ENCODE assay signal across 20 cellular contexts in genomic region chr4:99630857-99631256, GRCh38. TPM values are rescaled to one million over a fixed set of nuclear protein-coding genes. Genes with fewer than 3 reads are reported as not detected.
DNase-seq lines count a peak whose midpoint lies in the region; ATAC-seq and FAIRE-seq lines count a peak whose summit lies in the region.
"Had no signal": no experiment of that assay in that cellular context is flagged by ENCODE, and none has a peak within 500 bp of the region (broad histone marks: within the 10 kb centered on the region; RNA-seq: fewer than 3 reads in every experiment).

No MANE protein-coding gene starts in this region.

- no peak overlapping the region for H3K18ac ChIP-seq in mesenchymal stem cell (ENCODE audit: low read depth in 1 of 2, low read length in 2 of 2)

- H3K79me1 ChIP-seq in mesenchymal stem cell (replicated peaks; ENCODE audit: low read length, poor library complexity, severe bottlenecking) = no peaks in the 10 kb centered on the region

- no peak overlapping the region for H2AFZ ChIP-seq in mesenchymal stem cell (ENCODE audit: low read depth, low read length)

- H3K4me1 ChIP-seq in mesenchymal stem cell (ENCODE audit: control insufficient read depth, insufficient read depth, low read depth, low read length) (peaks cover 3% of the 10 kb centered on the region), small intestine (ENCODE audit: control insufficient read depth in 2 of 2, insufficient read depth in 1 of 2, low read depth in 1 of 2, low read length in 1 of 2) (no peaks in the 10 kb centered on the region)

- no peak overlapping the region for H3K4ac ChIP-seq in mesenchymal stem cell (ENCODE audit: low read depth in 1 of 2, low read length in 2 of 2)

- H4K91ac ChIP-seq in mesenchymal stem cell (ENCODE audit: low read length) = no peak overlapping the region

- H3K36me3 ChIP-seq in mesenchymal stem cell (ENCODE audit: control insufficient read depth in 1 of 2, insufficient read depth in 2 of 2, low read depth in 1 of 2, low read length in 2 of 2) (no peaks in the 10 kb centered on the region), small intestine (ENCODE audit: control insufficient read depth in 2 of 2, insufficient read depth in 2 of 2, low read length in 2 of 2) (peaks cover 0 to 2% of the 10 kb centered on the region in 2 donors)
- H3K36me3 ChIP-seq: BLaER1 had no signal

- H3K4me3 ChIP-seq in mesenchymal stem cell (ENCODE audit: insufficient read depth in 1 of 2, low read depth in 1 of 2, low read length in 2 of 2) (no peak overlapping the region), small intestine (ENCODE audit: low read depth in 1 of 2, low read length in 2 of 2) (no peak overlapping the region)
- H3K4me3 ChIP-seq: BLaER1 had no signal

- H4K8ac ChIP-seq in mesenchymal stem cell (ENCODE audit: low read length) = no peak overlapping the region

- no peak overlapping the region for H3K14ac ChIP-seq in mesenchymal stem cell (ENCODE audit: low read length in 2 of 2)

- peak; percentile 20 for DNase-seq in DMS53 (lab: John Stamatoyannopoulos, UW)
- DNase-seq in DMS53 treated with DMSO at 0.1 percent for 48 hours (lab: John Stamatoyannopoulos, UW; ENCODE audit: unreplicated experiment) = no peak
- DNase-seq in mesenchymal stem cell = no peak
- peak; percentile 20 for DNase-seq in small intestine
- DNase-seq in NCI-H1417 treated with DMSO at 0.1 percent for 48 hours (lab: John Stamatoyannopoulos, UW) = no peak
- no peak for DNase-seq in SHP77 treated with DMSO at 0.1 percent for 48 hours (lab: John Stamatoyannopoulos, UW)
- DNase-seq: Calu3; CD4-positive, alpha-beta memory T cell; H9 had no signal

- H3K27me3 ChIP-seq in mesenchymal stem cell (ENCODE audit: control insufficient read depth in 1 of 2, insufficient read depth in 1 of 2, low read length in 2 of 2) (no peaks in the 10 kb centered on the region), small intestine (ENCODE audit: control insufficient read depth in 2 of 2, insufficient read depth in 2 of 2, low read length in 2 of 2) (no peaks in the 10 kb centered on the region)
- H3K27me3 ChIP-seq: BLaER1 had no signal

- H2BK15ac ChIP-seq in mesenchymal stem cell (ENCODE audit: low read depth, poor library complexity, severe bottlenecking) = no peak overlapping the region

- no peak overlapping the region for H2BK12ac ChIP-seq in mesenchymal stem cell (ENCODE audit: low read length in 2 of 2)

- no peak overlapping the region for H3K23ac ChIP-seq in mesenchymal stem cell (ENCODE audit: low read length in 2 of 2)

- peak overlapping the region; percentile 9 for H3K27ac ChIP-seq in mesenchymal stem cell (ENCODE audit: low read length, poor library complexity, severe bottlenecking)
- H3K27ac ChIP-seq in small intestine (ENCODE audit: low read depth in 1 of 2, low read length in 1 of 2) = no peak overlapping the region
- H3K27ac ChIP-seq: 22Rv1, BLaER1 had no signal

- H3K4me2 ChIP-seq in mesenchymal stem cell (ENCODE audit: low read length, poor library complexity, severe bottlenecking) = no peak overlapping the region

- H2AK5ac ChIP-seq in mesenchymal stem cell (ENCODE audit: low read length, severe bottlenecking) = no peak overlapping the region

- no peak overlapping the region for H3K9ac ChIP-seq in mesenchymal stem cell (ENCODE audit: low read length)
- H3K9ac ChIP-seq: BLaER1 had no signal

- H2BK120ac ChIP-seq in mesenchymal stem cell (ENCODE audit: low read depth, low read length) = no peak overlapping the region

- FAIRE-seq in small intestine (lab: Jason Lieb, UNC) = no peak
- FAIRE-seq: G401.6, GM12891, GM19239, H1, HepG2 had no signal

- no peak overlapping the region for H2BK5ac ChIP-seq in mesenchymal stem cell (ENCODE audit: low read depth, low read length, poor library complexity, severe bottlenecking)

- WGBS in mesenchymal stem cell = no CpG with 5 or more reads among the region's 1 CpG
- 14 to 50% (median 28%) methylated on average over 1 of the region's 1 CpG for WGBS in small intestine, 3 donors

- H3K9me3 ChIP-seq in mesenchymal stem cell (ENCODE audit: control insufficient read depth, low read length) (no peaks in the 10 kb centered on the region), small intestine (ENCODE audit: control insufficient read depth, low read depth) (no peaks in the 10 kb centered on the region)
- H3K9me3 ChIP-seq: BLaER1 had no signal

- ATAC-seq in HG02870 (IDR thresholded peaks at IDR 0.05; ENCODE audit: unreplicated experiment) = no peak
- ATAC-seq: HepG2 had no signal

RNA-seq across cellular contexts. Expression of gene C4orf54, which starts 26.8 kb away (rescaled TPM):
- under 0.01 TPM for polyA plus RNA-seq in mesenchymal stem cell (2013, experiment 1 of 2)
- not detected for polyA plus RNA-seq in mesenchymal stem cell (2013, experiment 2 of 2)
- polyA plus RNA-seq in small intestine = under 1 TPM in 2 of 3 donors, not detected in 1; under 0.01 to 0.27 TPM
- polyA plus RNA-seq: AG04450; CD14-positive monocyte; CD4-positive, alpha-beta memory T cell; H1; HepG2; IgD-negative memory B cell had no signal

RNA-seq across cellular contexts. Expression of gene MTTP, which starts 56.2 kb away (rescaled TPM):
- 0.01 TPM for polyA plus RNA-seq in mesenchymal stem cell (2013, experiment 1 of 2)
- not detected for polyA plus RNA-seq in mesenchymal stem cell (2013, experiment 2 of 2)
- polyA plus RNA-seq in small intestine = 100 to 1,000 TPM; 108 to 232 (median 208) TPM
- polyA plus RNA-seq: CD14-positive monocyte; CD4-positive, alpha-beta memory T cell; IgD-negative memory B cell had no signal

Comparison
In these comparisons a context has a peak if more than half of its experiments do, and no peak if none do; other contexts are left out.
1. DNase-seq: peak in DMS53 (single experiment) and small intestine (single experiment); none in DMS53 treated with DMSO at 0.1 percent for 48 hours (single experiment), mesenchymal stem cell (single experiment), NCI-H1417 treated with DMSO at 0.1 percent for 48 hours (single experiment) and SHP77 treated with DMSO at 0.1 percent for 48 hours (single experiment).